ENCODE assay signal across 22 cellular contexts in genomic region chr1:187692799-187693198, GRCh38.
DNase-seq lines count a peak whose midpoint lies in the region; ATAC-seq lines count a peak whose summit lies in the region.
"Had no signal": no experiment of that assay in that cellular context is flagged by ENCODE, and none has a peak within 500 bp of the region (broad histone marks: within the 10 kb centered on the region; RNA-seq: fewer than 3 reads in every experiment).

No MANE protein-coding gene starts in this region.

- DNase-seq in DMS53 (lab: John Stamatoyannopoulos, UW), result peak; percentile 50
- DNase-seq in DMS53 treated with DMSO at 0.1 percent for 48 hours (lab: John Stamatoyannopoulos, UW; ENCODE audit: unreplicated experiment), result no peak
- peak; percentile 23 for DNase-seq in COLO668 (lab: John Stamatoyannopoulos, UW; ENCODE audit: unreplicated experiment)
- DNase-seq in NCI-H69 (lab: John Stamatoyannopoulos, UW), result peak; percentile 62
- DNase-seq in left lobe of liver (ENCODE audit: low spot score), result no peak
- DNase-seq in superior temporal gyrus (ENCODE audit: extremely low spot score), result no peak
- DNase-seq in hypothalamus (lab: John Stamatoyannopoulos, UW), result no peak
- DNase-seq: CD8-positive, alpha-beta T cell; DMS 273 treated with DMSO at 0.1 percent for 48 hours; DND-41; H7; NCI-H1048; NCI-H1436; NCI-H2029; NCI-H2171; NCI-H226; NCI-H510A; NCI-H82; NK-92 treated with Interleukin-12 subunit alpha and Interleukin-12 subunit beta, amount 100 ng/mL, for 24 hours; PC-3; Right ventricle myocardium superior had no signal

- ATAC-seq in left lobe of liver (peak; percentile 69), HG03097 (IDR thresholded peaks at IDR 0.05; ENCODE audit: low FRiP score, unreplicated experiment) (no peak)
- ATAC-seq: CD8-positive, alpha-beta T cell had no signal

Comparison
In these comparisons a context has a peak if more than half of its experiments do, and no peak if none do; other contexts are left out.
1. DNase-seq: peak in DMS53 (single experiment), COLO668 (single experiment) and NCI-H69 (single experiment); none in DMS53 treated with DMSO at 0.1 percent for 48 hours (single experiment), left lobe of liver (single experiment), superior temporal gyrus (single experiment) and hypothalamus (0 of 51).